In the genomic region with DNA sequence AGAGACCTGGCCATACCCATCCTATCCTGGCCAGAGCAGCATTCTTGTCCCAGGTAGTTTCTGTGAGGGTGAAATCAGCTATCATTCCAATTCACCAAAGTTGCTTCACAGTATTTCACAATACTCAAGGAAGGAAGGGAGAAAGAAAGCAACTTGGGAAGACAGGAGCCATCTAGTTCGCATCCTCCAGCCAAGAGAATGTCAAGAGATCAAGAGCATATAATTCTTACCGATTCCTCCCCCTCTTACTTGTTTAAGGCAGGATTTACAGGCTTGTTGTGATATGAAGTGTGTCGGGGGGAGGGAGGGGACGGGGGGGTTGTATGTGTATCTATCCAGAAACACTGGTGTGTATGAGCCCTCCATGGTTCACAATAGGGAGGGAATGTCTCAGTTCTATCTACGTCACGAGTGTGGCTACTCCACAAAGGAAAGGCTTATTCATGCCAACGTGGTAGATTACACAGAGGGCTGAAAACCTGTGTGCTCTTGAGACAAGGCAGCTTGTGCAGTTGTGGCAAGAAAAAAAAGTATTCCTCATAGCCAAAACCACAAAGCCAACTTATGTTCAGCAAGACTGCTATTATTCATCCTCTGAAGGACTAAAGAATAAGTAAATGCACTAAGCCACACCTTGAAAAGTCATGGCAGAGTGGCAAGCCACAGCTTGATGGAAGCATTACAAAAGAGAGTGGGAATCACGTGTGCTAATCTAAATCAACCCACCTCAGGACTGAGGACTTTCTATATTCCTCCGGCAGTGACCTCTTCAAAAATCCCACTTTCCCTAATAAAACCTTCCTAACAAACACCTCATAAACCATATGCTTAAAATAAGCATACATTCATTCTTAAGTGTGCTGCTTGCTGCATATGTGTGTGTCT, we compare ENCODE assay signal across 8 cellular contexts. TPM values are rescaled to one million over a fixed set of nuclear protein-coding genes. Genes with fewer than 3 reads are reported as not detected.
DNase-seq lines count a peak whose midpoint lies in the region; ATAC-seq and TF ChIP-seq lines count a peak whose summit lies in the region.

No MANE protein-coding gene starts in this region.

- H2AFZ ChIP-seq in neural progenitor cell (replicated peaks): no peak overlapping the region

- H3K27me3 Mint-ChIP-seq in naive B cell (no peaks in the 10 kb centered on the region), neural progenitor cell (ENCODE audit: insufficient read depth, low read depth) (no peaks in the 10 kb centered on the region)

- H3K79me2 ChIP-seq in neural progenitor cell (ENCODE audit: low read depth): peaks cover 91% of the 10 kb centered on the region

- H3K9me3 Mint-ChIP-seq in naive B cell: no peaks in the 10 kb centered on the region
- H3K9me3 Mint-ChIP-seq in neural progenitor cell: no peaks in the 10 kb centered on the region

- no peaks in the 10 kb centered on the region for H3K27me3 ChIP-seq in neural progenitor cell

- H3K4me2 ChIP-seq in neural progenitor cell: no peak overlapping the region

- H3K9ac ChIP-seq in neural progenitor cell: no peak overlapping the region

- H3F3A ChIP-seq in neural progenitor cell (ENCODE audit: low read depth): peaks cover 28% of the 10 kb centered on the region

- ATAC-seq in naive B cell (ENCODE audit: low read depth in 2 of 2): no peak
- ATAC-seq in HG02759 (IDR thresholded peaks at IDR 0.05; ENCODE audit: unreplicated experiment): no peak

- H3K27ac ChIP-seq in neural progenitor cell: no peak overlapping the region

- peaks cover 16% of the 10 kb centered on the region for H3K36me3 ChIP-seq in neural progenitor cell

- H3K36me3 Mint-ChIP-seq in naive B cell (peaks cover 6 to 36% of the 10 kb centered on the region in 2 donors), neural progenitor cell (peaks cover 36% of the 10 kb centered on the region)

- peaks cover 52% of the 10 kb centered on the region for H4K20me1 ChIP-seq in neural progenitor cell (ENCODE audit: low read depth)

- H3K4me1 Mint-ChIP-seq in naive B cell (peaks cover 25 to 34% (median 28%) of the 10 kb centered on the region in 3 donors), neural progenitor cell (peaks cover 67% of the 10 kb centered on the region)

- DNase-seq in AG09309 (ENCODE audit: low read depth) (peak; percentile 99), LoVo (ENCODE audit: low spot score) (peak; percentile 11), astrocyte of the cerebellum (ENCODE audit: low read depth) (peak; percentile 99), naive B cell (no peak), neural progenitor cell (ENCODE audit: low spot score) (no peak), iPS-NIHi7 (ENCODE audit: extremely low spot score) (no peak), T1000 (lab: John Stamatoyannopoulos, UW) (no peak)

- in situ Hi-C loops in astrocyte of the cerebellum (cut with HindIII; ENCODE audit: low sequenced_read_pairs): no loop called here

- H3K4me1 ChIP-seq in neural progenitor cell: peaks cover 23% of the 10 kb centered on the region

- H3K4me3 Mint-ChIP-seq in naive B cell (no peak overlapping the region), neural progenitor cell (no peak overlapping the region)

- peak overlapping the region; percentile 11 for H3K4me3 ChIP-seq in AG09309 (ENCODE audit: control insufficient read depth, low read depth, low read length)
- peak overlapping the region; percentile 19 for H3K4me3 ChIP-seq in astrocyte of the cerebellum (ENCODE audit: low read depth, low read length)
- H3K4me3 ChIP-seq in neural progenitor cell: no peak overlapping the region

- H3K9me3 ChIP-seq in neural progenitor cell (ENCODE audit: low read depth): no peaks in the 10 kb centered on the region

- H3K27ac Mint-ChIP-seq in naive B cell (peak overlapping the region in 4 of 6 donors; percentile 2 to 70 (median 26)), neural progenitor cell (no peak overlapping the region)

- TF ChIP-seq CTCF in AG09309 (IDR thresholded peaks at IDR 0.05; ENCODE audit: control insufficient read depth, insufficient read depth, low read depth, low read length, missing control alignments): no peak
- no peak for TF ChIP-seq CTCF in astrocyte of the cerebellum (IDR thresholded peaks at IDR 0.05; ENCODE audit: low read depth, low read length, missing control alignments)
- TF ChIP-seq CTCF in neural progenitor cell (IDR thresholded peaks at IDR 0.05): no peak

RNA-seq across cellular contexts. Expression of gene CORO1C, which starts 35.0 kb away (rescaled TPM):
- polyA plus RNA-seq in naive B cell (ENCODE audit: low read depth in 6 of 6): 10 to 100 TPM; 71.0 to 84.7 (median 73.4) TPM
- total RNA-seq in neural progenitor cell (ENCODE audit: low replicate concordance): 116 and 128 TPM in 2 replicates

Comparison
In these comparisons a context has a peak if more than half of its experiments do, and no peak if none do; other contexts are left out.
1. DNase-seq: peak in AG09309 (single experiment), LoVo (single experiment) and astrocyte of the cerebellum (single experiment); none in naive B cell (single experiment), neural progenitor cell (single experiment), iPS-NIHi7 (single experiment) and T1000 (single experiment).